Comparison of ENCODE assay signal across 1 cellular context in the genomic region with DNA sequence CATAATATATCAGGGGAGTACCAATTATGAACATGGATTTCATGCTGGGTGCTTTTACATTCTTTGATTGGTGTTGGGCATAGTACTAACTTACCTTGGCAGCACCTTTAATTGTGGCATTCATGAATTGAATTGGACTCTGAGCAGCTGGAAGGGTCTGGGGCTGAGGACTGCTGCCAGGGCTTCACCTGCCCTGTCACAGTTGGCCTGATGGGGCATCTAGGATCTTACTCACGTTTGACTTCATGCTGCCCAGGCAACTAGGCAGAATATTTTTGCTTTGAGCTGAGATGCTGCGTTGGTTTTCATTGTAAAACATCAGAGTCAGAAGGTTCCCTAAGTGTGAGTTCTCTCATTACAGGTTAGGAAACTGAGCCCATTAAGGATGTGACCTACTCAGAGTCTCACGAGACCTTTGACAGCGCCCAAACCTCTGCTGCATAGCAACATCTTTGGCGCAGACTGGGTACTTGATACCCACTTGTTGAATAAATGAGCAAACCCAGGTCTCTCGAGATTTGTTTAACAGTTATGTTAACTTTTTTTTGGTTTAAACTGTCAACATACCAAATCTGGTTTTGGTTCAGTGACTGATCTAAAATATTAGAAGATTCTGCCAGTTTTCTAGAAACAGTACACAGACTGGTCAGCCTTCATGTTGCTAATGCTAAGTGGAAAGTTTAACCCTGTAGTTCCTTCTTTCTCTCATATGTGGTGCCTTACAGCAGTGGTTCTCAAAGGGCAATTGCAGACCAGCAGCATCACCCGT.
TF ChIP-seq lines count a peak whose summit lies in the region.

No MANE protein-coding gene starts in this region.

TF ChIP-seq in endothelial cell of umbilical vein, 7 proteins besides CTCF, POLR2A, EP300 and RAD21 (continued from another document):
- no peak for TF ChIP-seq JUN (IDR thresholded peaks at IDR 0.05; ENCODE audit: borderline replicate concordance, insufficient read depth, insufficient read length, low read depth)
